In genomic region chr16:58732545-58733247, GRCh38 we compare ENCODE assay signal across 8 cellular contexts. TPM values are rescaled to one million over a fixed set of nuclear protein-coding genes. Genes with fewer than 3 reads are reported as not detected.
DNase-seq lines count a peak whose midpoint lies in the region; ATAC-seq and TF ChIP-seq lines count a peak whose summit lies in the region.

No MANE protein-coding gene starts in this region.

- peak overlapping the region; percentile 100 for H3K4me3 Mint-ChIP-seq in WTC11

- no peaks in the 10 kb centered on the region for H3K9me3 ChIP-seq in A673 (ENCODE audit: low read depth, low read length, poor library complexity, severe bottlenecking)
- no peaks in the 10 kb centered on the region for H3K9me3 ChIP-seq in right cardiac atrium (ENCODE audit: control insufficient read depth, low read length)
- H3K9me3 ChIP-seq in smooth muscle cell (replicated peaks; ENCODE audit: low read depth), result no peaks in the 10 kb centered on the region

- H3K27ac Mint-ChIP-seq in WTC11, result peak overlapping the region; percentile 57

- no peaks in the 10 kb centered on the region for H3K27me3 ChIP-seq in A673 (replicated peaks; ENCODE audit: insufficient read depth, low read depth, low read length, poor library complexity)
- no peaks in the 10 kb centered on the region for H3K27me3 ChIP-seq in right cardiac atrium (ENCODE audit: control insufficient read depth, insufficient read depth)
- no peaks in the 10 kb centered on the region for H3K27me3 ChIP-seq in smooth muscle cell (ENCODE audit: low read depth)

- H4K20me1 ChIP-seq in smooth muscle cell (ENCODE audit: low read depth), result peaks cover 55% of the 10 kb centered on the region

- no peaks in the 10 kb centered on the region for H3F3A ChIP-seq in smooth muscle cell (ENCODE audit: low read depth)

- no peaks in the 10 kb centered on the region for H3K27me3 Mint-ChIP-seq in WTC11 (ENCODE audit: low read depth)

- peak overlapping the region; percentile 76 for H3K4me3 ChIP-seq in A673 (ENCODE audit: low read depth, low read length, poor library complexity, severe bottlenecking)
- H3K4me3 ChIP-seq in right cardiac atrium (ENCODE audit: low read length), result peak overlapping the region; percentile 71
- peak overlapping the region; percentile 97 for H3K4me3 ChIP-seq in smooth muscle cell

- peaks cover 29% of the 10 kb centered on the region for H3K4me1 Mint-ChIP-seq in WTC11

- peak overlapping the region; percentile 99 for H2AFZ ChIP-seq in smooth muscle cell (ENCODE audit: low read depth)

- H3K9ac ChIP-seq in smooth muscle cell (ENCODE audit: low read depth), result peak overlapping the region; percentile 73

- H3K79me2 ChIP-seq in smooth muscle cell (ENCODE audit: low read depth), result peaks cover 48% of the 10 kb centered on the region

- H3K36me3 Mint-ChIP-seq in WTC11, result no peaks in the 10 kb centered on the region; the same call in 1 of the 2 replicates

- peaks cover 5% of the 10 kb centered on the region for H3K4me1 ChIP-seq in A673 (ENCODE audit: insufficient read depth, low read length, poor library complexity, severe bottlenecking)
- H3K4me1 ChIP-seq in right cardiac atrium (ENCODE audit: control insufficient read depth, insufficient read depth, low read length), result no peaks in the 10 kb centered on the region
- H3K4me1 ChIP-seq in smooth muscle cell (ENCODE audit: low read depth), result peaks cover 10% of the 10 kb centered on the region

- 40% methylated on average over 9 of the region's 9 CpGs for WGBS in right cardiac atrium
- WGBS in smooth muscle cell (ENCODE audit: low lambda C conversion rate), result 57% methylated on average over 9 of the region's 9 CpGs

- intact Hi-C loops in A673 (cut with micrococcal nuclease; ENCODE audit: unreplicated experiment) (no loop called here), right cardiac atrium (cut with DNase I) (loop anchor here in 2 of 4 donors (10.0 kb wide), 2 partner anchors 48 to 58 kb away; partner anchors contain the start of gene SLC38A7 (in 1 of the 2))

- no peak for TF ChIP-seq CTCF in A673 (conservative IDR thresholded peaks at IDR 0.05; ENCODE audit: low read depth, low read length)
- no peak for TF ChIP-seq CTCF in WTC11 (IDR thresholded peaks at IDR 0.05)
- no peak for TF ChIP-seq CTCF in smooth muscle cell (IDR thresholded peaks at IDR 0.05; ENCODE audit: borderline replicate concordance, insufficient read depth, poor library complexity, severe bottlenecking)

- TSS peak; percentile 50 for BruUV-seq in A673 (replicated peaks; lab: Mats Ljungman, UMichigan)

- no peaks in the 10 kb centered on the region for H3K36me3 ChIP-seq in A673 (ENCODE audit: insufficient read depth, low read length, poor library complexity, severe bottlenecking)
- H3K36me3 ChIP-seq in smooth muscle cell (ENCODE audit: low read depth), result peaks cover 4% of the 10 kb centered on the region

- DNase-seq in A673 (ENCODE audit: low spot score) (no peak), WTC11 (ENCODE audit: low spot score) (no peak), right cardiac atrium (no peak), smooth muscle cell (lab: John Stamatoyannopoulos, UW; ENCODE audit: unreplicated experiment) (no peak), NCI-H1417 treated with DMSO at 0.1 percent for 48 hours (lab: John Stamatoyannopoulos, UW) (no peak), nucleus accumbens (lab: John Stamatoyannopoulos, UW) (no peak)

- CTCF ChIA-PET in A673 (lab: Charles Lee) (no interaction called here), WTC11 (lab: Charles Lee) (interaction anchor here (1.0 to 5.1 kb wide), 2 partner anchors 23 to 33 kb away, joined by 4 to 40 read pairs; no protein-coding TSS in a partner anchor)

- ATAC-seq in GM18511 (IDR thresholded peaks at IDR 0.05; ENCODE audit: unreplicated experiment) (peak; percentile 48), HG03108 (IDR thresholded peaks at IDR 0.05; ENCODE audit: unreplicated experiment) (peak; percentile 48), WTC11 (no peak), right cardiac atrium (no peak)

- H3K27ac ChIP-seq in A673 (ENCODE audit: low read depth, low read length, poor library complexity, severe bottlenecking), result no peak overlapping the region
- peak overlapping the region; percentile 86 for H3K27ac ChIP-seq in right cardiac atrium (ENCODE audit: low read length)
- peak overlapping the region; percentile 37 for H3K27ac ChIP-seq in smooth muscle cell (ENCODE audit: low read depth)

- POLR2A ChIA-PET in A673 (lab: Charles Lee; ENCODE audit: low non-redundant PET), result no interaction called here
- POLR2A ChIA-PET in WTC11 (lab: Charles Lee), result no interaction called here

- no peaks in the 10 kb centered on the region for H3K9me3 Mint-ChIP-seq in WTC11

- H3K4me2 ChIP-seq in smooth muscle cell, result peak overlapping the region; percentile 95

TF ChIP-seq in WTC11, 78 proteins besides CTCF, POLR2A, EP300 and RAD21 (continues in another document):
- TF ChIP-seq E2F1 (CRISPR knock-in tag; IDR thresholded peaks at IDR 0.05) (no peak), FOXJ3 (CRISPR knock-in tag; IDR thresholded peaks at IDR 0.05; ENCODE audit: borderline replicate concordance) (no peak), ZNF281 (CRISPR knock-in tag; IDR thresholded peaks at IDR 0.05) (no peak), PRRX2 (CRISPR knock-in tag; IDR thresholded peaks at IDR 0.05) (no peak), AR (CRISPR knock-in tag; IDR thresholded peaks at IDR 0.05) (no peak), ZNF416 (CRISPR knock-in tag; IDR thresholded peaks at IDR 0.05) (no peak), E2F4 (CRISPR knock-in tag; IDR thresholded peaks at IDR 0.05; ENCODE audit: borderline replicate concordance, low read depth) (no peak), ZNF317 (CRISPR knock-in tag; IDR thresholded peaks at IDR 0.05; ENCODE audit: borderline replicate concordance, low read depth) (no peak)

RNA-seq across cellular contexts. Expression of gene GOT2, which starts 1.4 kb away (rescaled TPM):
- total RNA-seq in A673 (2021), result 115 and 123 TPM in 2 replicates
- 180 to 192 TPM (median 185 TPM) in 3 replicates for total RNA-seq in WTC11 (2021)
- 100 to 1,000 TPM; 245 to 329 (median 314) TPM for total RNA-seq in right cardiac atrium
- 313 TPM for polyA plus RNA-seq in right cardiac atrium
- total RNA-seq in smooth muscle cell, result 43.6 and 53.8 TPM in 2 replicates
- polyA plus RNA-seq in smooth muscle cell, result 76.9 and 83.5 TPM in 2 replicates

RNA-seq across cellular contexts. Expression of gene SLC38A7, which starts 48.1 kb away (rescaled TPM):
- total RNA-seq in A673 (2021) (16.9 and 21.3 TPM in 2 replicates), WTC11 (2021) (20.6 to 23.1 TPM (median 22.9 TPM) in 3 replicates), right cardiac atrium (10 to 100 TPM; 16.5 to 21.3 (median 19.0) TPM), smooth muscle cell (9.8 and 12.3 TPM in 2 replicates)
- polyA plus RNA-seq in right cardiac atrium (13.3 TPM), smooth muscle cell (15.9 and 22.1 TPM in 2 replicates)

Comparison
In these comparisons a context has a peak if more than half of its experiments do, and no peak if none do; other contexts are left out.
1. ATAC-seq: peak in GM18511 (single experiment) and HG03108 (single experiment); none in WTC11 (single experiment) and right cardiac atrium (0 of 2).
2. Peak in every context shown above with its lines, with median percentiles within 50 percentile points of each other: H3K4me3 ChIP-seq.